In genomic region chr20:61909821-61910220, GRCh38 we compare ENCODE assay signal across 21 cellular contexts.
DNase-seq lines count a peak whose midpoint lies in the region; ATAC-seq, FAIRE-seq and TF ChIP-seq lines count a peak whose summit lies in the region.
"Had no signal": no experiment of that assay in that cellular context is flagged by ENCODE, and none has a peak within 500 bp of the region (broad histone marks: within the 10 kb centered on the region; RNA-seq: fewer than 3 reads in every experiment).

No MANE protein-coding gene starts in this region.

- intact Hi-C loops in Right ventricle myocardium inferior (cut with DNase I) (no loop called here), left cardiac atrium (cut with DNase I) (no loop called here), kidney (cut with DNase I) (no loop called here)

- H3K4me3 ChIP-seq in epithelial cell of esophagus (ENCODE audit: low read length) (no peak overlapping the region), kidney (ENCODE audit: low read length in 2 of 2) (no peak overlapping the region)
- H3K4me3 ChIP-seq: BLaER1, GM23248 had no signal

- FAIRE-seq in kidney (lab: Jason Lieb, UNC): no peak
- FAIRE-seq: A204.1, G401.6, GM12892, H1 had no signal

- no peak overlapping the region for H3K9ac ChIP-seq in kidney (ENCODE audit: low read length in 2 of 2)
- H3K9ac ChIP-seq: BLaER1, GM23248 had no signal

- DNase-seq in Right ventricle myocardium inferior (ENCODE audit: missing footprints) (peak; percentile 33), left cardiac atrium (no peak), epithelial cell of esophagus (ENCODE audit: low read depth) (peak; percentile 9), kidney (peak; percentile 49)
- DNase-seq: Caco-2; CD4-positive, CD25-positive, alpha-beta regulatory T cell; CD8-positive, alpha-beta T cell; DMS153; DND-41; GM23248; H7; HCEC 1CT had no signal

- H3K4me1 ChIP-seq in kidney (ENCODE audit: control insufficient read depth in 1 of 2, insufficient read depth in 1 of 2, low read depth in 1 of 2, low read length in 2 of 2): no peaks in the 10 kb centered on the region
- H3K4me1 ChIP-seq: Caco-2 had no signal

- no peak overlapping the region for H3K27ac ChIP-seq in kidney (ENCODE audit: low read depth in 2 of 2, low read length in 2 of 2)
- H3K27ac ChIP-seq: 22Rv1, BLaER1, C4-2B, GM23248 had no signal

- no peak for ATAC-seq in Right ventricle myocardium inferior
- no peak for ATAC-seq in left cardiac atrium
- ATAC-seq in HG03565 (IDR thresholded peaks at IDR 0.05; ENCODE audit: unreplicated experiment): no peak
- no peak for ATAC-seq in HG02840 (IDR thresholded peaks at IDR 0.05; ENCODE audit: low FRiP score, unreplicated experiment)
- ATAC-seq: CD8-positive, alpha-beta T cell had no signal

- no peaks in the 10 kb centered on the region for H3K36me3 ChIP-seq in kidney (ENCODE audit: control insufficient read depth in 1 of 2, insufficient read depth in 2 of 2, low read length in 2 of 2)

- TF ChIP-seq CTCF in epithelial cell of esophagus (IDR thresholded peaks at IDR 0.05; ENCODE audit: insufficient read depth, low read depth, low read length, missing control alignments) (no peak), kidney (IDR thresholded peaks at IDR 0.05; ENCODE audit: borderline replicate concordance, extremely low read depth, insufficient read depth) (no peak)

- peaks cover 2 to 12% of the 10 kb centered on the region in 2 donors for H3K9me3 ChIP-seq in kidney (ENCODE audit: control insufficient read depth in 1 of 2, low read length in 2 of 2)
